Comparison of ENCODE assay signal across 1 cellular context in genomic region chr1:116165572-116165971, GRCh38.
TF ChIP-seq lines count a peak whose summit lies in the region.

No MANE protein-coding gene starts in this region.

TF ChIP-seq in K562, 482 proteins besides CTCF, POLR2A, EP300 and RAD21:
- 0 out of 2 replicates have a peak, but pooled peaks have one; percentile 9 for TF ChIP-seq PHF8 (IDR thresholded peaks at IDR 0.05; ENCODE audit: borderline replicate concordance, low read length)
- TF ChIP-seq ZNF75A (CRISPR knock-in tag; IDR thresholded peaks at IDR 0.05): no peak
